In the genomic region with DNA sequence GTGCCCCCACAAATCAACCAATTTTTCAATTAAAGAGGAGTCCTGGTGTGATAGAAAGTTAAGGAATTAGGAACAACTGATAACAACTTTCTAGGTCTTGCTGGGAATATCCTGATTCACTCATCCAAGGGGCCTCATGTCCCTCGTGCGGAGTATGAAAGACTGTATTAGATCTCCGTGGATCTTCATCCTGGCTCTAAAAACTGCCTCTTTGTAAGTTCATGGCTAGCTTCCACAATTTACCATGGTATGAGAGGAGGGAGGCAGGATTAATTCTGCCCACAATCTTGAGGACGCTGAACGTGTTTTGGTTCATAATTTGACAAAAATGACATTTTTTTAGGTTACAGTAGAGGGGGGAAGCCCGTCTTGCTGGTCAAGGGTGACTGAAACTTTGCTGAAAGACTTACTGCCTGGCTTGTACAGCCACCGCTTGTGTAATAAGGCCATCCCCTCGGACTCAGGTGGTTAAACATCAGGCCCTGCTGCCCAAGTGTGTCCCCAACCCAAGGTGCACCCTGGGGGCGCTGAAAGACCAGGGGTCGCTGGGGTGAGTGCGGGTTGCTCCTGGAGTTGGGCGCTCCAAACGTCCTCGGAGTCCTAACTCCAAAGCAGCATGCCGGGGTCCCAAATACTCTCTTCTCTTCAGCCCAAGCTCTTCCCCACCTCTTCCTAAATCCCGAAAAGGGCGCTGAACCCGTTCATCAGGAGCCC, we compare ENCODE assay signal across 8 cellular contexts. TPM values are rescaled to one million over a fixed set of nuclear protein-coding genes. Genes with fewer than 3 reads are reported as not detected.
DNase-seq lines count a peak whose midpoint lies in the region; ATAC-seq and TF ChIP-seq lines count a peak whose summit lies in the region.

No MANE protein-coding gene starts in this region.

- H3K9me2 ChIP-seq in MM.1S (replicated peaks; ENCODE audit: insufficient read depth, low read length) = no peaks in the 10 kb centered on the region

- peak overlapping the region; percentile 83 for H3K4me3 Mint-ChIP-seq in activated T-helper 2 cell treated with anti-CD3 and anti-CD28 coated beads, Interferon-gamma antibody, Interleukin-2, Interleukin-4, amounts not matched to agents 10 μg/mL and 5 μg/mL and 100 μg/mL, durations not matched to agents 14 hours and 24 hours and 36 hours (ENCODE audit: low read depth)
- H3K4me3 Mint-ChIP-seq in natural killer cell = peak overlapping the region; percentile 82

- no peaks in the 10 kb centered on the region for H3K4me1 ChIP-seq in MM.1S (ENCODE audit: low read length)

- peak overlapping the region; percentile 85 for H3K9ac ChIP-seq in MM.1S (ENCODE audit: low read length)

- peak overlapping the region; percentile 78; the same call in 1 of the 2 replicates for H3K27ac ChIP-seq in MM.1S (ENCODE audit: low read length)

- H3K4me3 ChIP-seq in MM.1S (ENCODE audit: low read length) (peak overlapping the region; percentile 92), fibroblast of pulmonary artery (replicated peaks; ENCODE audit: low read depth, low read length) (peak overlapping the region; percentile 77)

- no peak for ATAC-seq in natural killer cell
- no peak for ATAC-seq in activated CD4-positive, CD25-positive, alpha-beta regulatory T cell treated with anti-CD3 and anti-CD28 coated beads, Interleukin-2, amount 50 U/mL, for 24 hours

- no peaks in the 10 kb centered on the region for H4K20me1 ChIP-seq in MM.1S (ENCODE audit: insufficient read depth, low read length)

- no peaks in the 10 kb centered on the region for H3K27me3 Mint-ChIP-seq in activated T-helper 2 cell treated with anti-CD3 and anti-CD28 coated beads, Interferon-gamma antibody, Interleukin-2, Interleukin-4, amounts not matched to agents 10 μg/mL and 5 μg/mL and 100 μg/mL, durations not matched to agents 14 hours and 24 hours and 36 hours (ENCODE audit: low read depth)
- H3K27me3 Mint-ChIP-seq in natural killer cell (ENCODE audit: low read depth in 2 of 2) = no peaks in the 10 kb centered on the region

- peak overlapping the region; percentile 96 for H2AFZ ChIP-seq in MM.1S (ENCODE audit: low read length)

- H3K9me3 Mint-ChIP-seq in activated T-helper 2 cell treated with anti-CD3 and anti-CD28 coated beads, Interferon-gamma antibody, Interleukin-2, Interleukin-4, amounts not matched to agents 10 μg/mL and 5 μg/mL and 100 μg/mL, durations not matched to agents 14 hours and 24 hours and 36 hours = no peaks in the 10 kb centered on the region
- no peaks in the 10 kb centered on the region for H3K9me3 Mint-ChIP-seq in natural killer cell

- H3K36me3 ChIP-seq in MM.1S (replicated peaks; ENCODE audit: insufficient read depth, low read length) = no peaks in the 10 kb centered on the region

- TF ChIP-seq CTCF in MM.1S (IDR thresholded peaks at IDR 0.05; ENCODE audit: low read length) (0 out of 2 replicates have a peak, but pooled peaks have one; percentile 10), fibroblast of pulmonary artery (IDR thresholded peaks at IDR 0.05; ENCODE audit: low read length, missing control alignments) (no peak), natural killer cell (IDR thresholded peaks at IDR 0.05) (no peak)

- intact Hi-C loops in activated T-helper 2 cell treated with anti-CD3 and anti-CD28 coated beads, Interferon-gamma antibody, Interleukin-2, Interleukin-4, amounts not matched to agents 10 μg/mL and 5 μg/mL and 100 μg/mL, durations not matched to agents 14 hours and 24 hours and 36 hours (cut with micrococcal nuclease) = loop anchor here (2.0 to 10.0 kb wide), 4 partner anchors 121 to 1370 kb away; a partner anchor contains a TSS
- intact Hi-C loops in natural killer cell (cut with micrococcal nuclease) = loop anchor here (1.0 kb wide), 1 partner anchor 239 kb away; no protein-coding TSS in a partner anchor

- no peaks in the 10 kb centered on the region for H3K9me3 ChIP-seq in MM.1S (replicated peaks; ENCODE audit: insufficient read depth, low read length)

- H3K27me3 ChIP-seq in MM.1S (replicated peaks; ENCODE audit: insufficient read depth, low read length) = no peaks in the 10 kb centered on the region

- peaks cover 16% of the 10 kb centered on the region for H3K4me1 Mint-ChIP-seq in activated T-helper 2 cell treated with anti-CD3 and anti-CD28 coated beads, Interferon-gamma antibody, Interleukin-2, Interleukin-4, amounts not matched to agents 10 μg/mL and 5 μg/mL and 100 μg/mL, durations not matched to agents 14 hours and 24 hours and 36 hours (ENCODE audit: low read depth)
- peaks cover 4 to 5% of the 10 kb centered on the region in 2 donors for H3K4me1 Mint-ChIP-seq in natural killer cell

- peak overlapping the region; percentile 79 for H3K27ac Mint-ChIP-seq in activated T-helper 2 cell treated with anti-CD3 and anti-CD28 coated beads, Interferon-gamma antibody, Interleukin-2, Interleukin-4, amounts not matched to agents 10 μg/mL and 5 μg/mL and 100 μg/mL, durations not matched to agents 14 hours and 24 hours and 36 hours
- H3K27ac Mint-ChIP-seq in natural killer cell = peak overlapping the region; percentile 86 to 88

- H3F3A ChIP-seq in MM.1S (ENCODE audit: insufficient read depth, low read length) = peaks cover 8% of the 10 kb centered on the region; the same call in 1 of the 2 replicates

- DNase-seq in NOMO-1 treated with DMSO at 0.1 percent for 48 hours (lab: John Stamatoyannopoulos, UW; ENCODE audit: unreplicated experiment) (peak; percentile 12), NOMO-1 treated with dmso at 0.1 percent for 144 hours (lab: John Stamatoyannopoulos, UW; ENCODE audit: unreplicated experiment) (no peak), MM.1S (peak; percentile 21), fibroblast of pulmonary artery (ENCODE audit: low read depth) (peak; percentile 20), natural killer cell (peak; percentile 25), middle frontal gyrus (ENCODE audit: extremely low spot score, low spot score) (no peak)
- peak; percentile 16 for DNase-seq in activated T-helper 2 cell treated with anti-CD3 and anti-CD28 coated beads, Interferon-gamma antibody, Interleukin-2, Interleukin-4, amounts not matched to agents 10 μg/mL and 5 μg/mL and 100 μg/mL, durations not matched to agents 14 hours and 24 hours and 36 hours (ENCODE audit: low spot score)

- peaks cover 6% of the 10 kb centered on the region for H3K36me3 Mint-ChIP-seq in activated T-helper 2 cell treated with anti-CD3 and anti-CD28 coated beads, Interferon-gamma antibody, Interleukin-2, Interleukin-4, amounts not matched to agents 10 μg/mL and 5 μg/mL and 100 μg/mL, durations not matched to agents 14 hours and 24 hours and 36 hours (ENCODE audit: low read depth)
- H3K36me3 Mint-ChIP-seq in natural killer cell = no peaks in the 10 kb centered on the region

- peak overlapping the region; percentile 79 for H3K4me2 ChIP-seq in MM.1S (ENCODE audit: low read depth, low read length)

- peaks cover 10% of the 10 kb centered on the region; the same call in 1 of the 2 replicates for H3K79me2 ChIP-seq in MM.1S (ENCODE audit: low read length)

RNA-seq across cellular contexts. Expression of a gene that starts 0.8 kb away (rescaled TPM):
- total RNA-seq in activated T-helper 2 cell treated with anti-CD3 and anti-CD28 coated beads, Interferon-gamma antibody, Interleukin-2, Interleukin-4, amounts not matched to agents 10 μg/mL and 5 μg/mL and 100 μg/mL, durations not matched to agents 14 hours and 24 hours and 36 hours = 23.1 and 27.9 TPM in 2 replicates
- 1 to 10 TPM; 8.0 to 9.9 (median 8.1) TPM for total RNA-seq in natural killer cell

Comparison
In these comparisons a context has a peak if more than half of its experiments do, and no peak if none do; other contexts are left out.
1. DNase-seq: peak in NOMO-1 treated with DMSO at 0.1 percent for 48 hours (single experiment), MM.1S (single experiment), activated T-helper 2 cell treated with anti-CD3 and anti-CD28 coated beads, Interferon-gamma antibody, Interleukin-2, Interleukin-4, amounts not matched to agents 10 μg/mL and 5 μg/mL and 100 μg/mL, durations not matched to agents 14 hours and 24 hours and 36 hours (single experiment), fibroblast of pulmonary artery (single experiment) and natural killer cell (single experiment); none in NOMO-1 treated with dmso at 0.1 percent for 144 hours (single experiment) and middle frontal gyrus (single experiment).